Comparison of ENCODE assay signal across 8 cellular contexts in the genomic region with DNA sequence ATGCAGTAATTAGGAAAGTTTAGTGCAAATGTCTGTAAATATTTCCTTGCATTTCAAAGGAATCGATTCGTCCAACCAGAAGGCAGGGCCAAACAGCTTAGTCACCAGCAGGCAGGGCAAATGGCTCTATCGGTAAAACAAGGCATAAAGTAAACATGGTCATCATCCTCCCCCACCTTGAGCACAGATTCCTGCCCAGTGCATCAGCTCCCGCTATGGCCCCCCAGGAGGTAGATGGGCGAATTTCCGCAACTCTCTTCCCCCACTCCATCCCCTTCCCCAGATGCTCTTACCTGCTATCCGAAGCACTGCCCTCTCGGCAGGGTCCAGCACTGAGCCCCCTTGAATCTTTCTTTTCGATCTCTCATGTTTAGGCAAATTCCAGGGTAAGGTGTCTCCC.
DNase-seq lines count a peak whose midpoint lies in the region; ATAC-seq and TF ChIP-seq lines count a peak whose summit lies in the region.

No MANE protein-coding gene starts in this region.

- peaks cover 13% of the 10 kb centered on the region for H3K4me1 Mint-ChIP-seq in activated CD8-positive, alpha-beta T cell treated with anti-CD3 and anti-CD28 coated beads for 36 hours (ENCODE audit: low read depth)

- no peaks in the 10 kb centered on the region for H3K27me3 ChIP-seq in left ventricle myocardium inferior (ENCODE audit: low read depth)

- no peak for DNase-seq in activated CD8-positive, alpha-beta T cell treated with anti-CD3 and anti-CD28 coated beads for 36 hours
- DNase-seq in left ventricle myocardium inferior (no peak), renal cortical epithelial cell (ENCODE audit: low read depth) (peak; percentile 71), HK-2 (ENCODE audit: unreplicated experiment) (no peak), NCI-H1105 (lab: John Stamatoyannopoulos, UW) (no peak)
- DNase-seq in activated CD4-positive, CD25-positive, alpha-beta regulatory T cell treated with anti-CD3 and anti-CD28 coated beads, Interleukin-2, amount 50 U/mL, for 72 hours, result no peak

- POLR2A ChIA-PET in activated CD8-positive, alpha-beta T cell treated with anti-CD3 and anti-CD28 coated beads for 36 hours (lab: Charles Lee), result no interaction called here

- intact Hi-C loops in activated CD8-positive, alpha-beta T cell treated with anti-CD3 and anti-CD28 coated beads for 36 hours (cut with micrococcal nuclease), result loop anchor here (5.0 to 10.0 kb wide), 2 partner anchors 144 to 216 kb away; no protein-coding TSS in a partner anchor
- intact Hi-C loops in left ventricle myocardium inferior (cut with micrococcal nuclease), result loop anchor here (2.0 to 10.0 kb wide), 2 partner anchors 142 to 496 kb away; no protein-coding TSS in a partner anchor

- no peak overlapping the region for H3K27ac Mint-ChIP-seq in activated CD8-positive, alpha-beta T cell treated with anti-CD3 and anti-CD28 coated beads for 36 hours

- TF ChIP-seq CTCF in activated CD8-positive, alpha-beta T cell treated with anti-CD3 and anti-CD28 coated beads for 36 hours (IDR thresholded peaks at IDR 0.05), result no peak
- TF ChIP-seq CTCF in left ventricle myocardium inferior (IDR thresholded peaks at IDR 0.05; ENCODE audit: borderline replicate concordance), result no peak

- no peaks in the 10 kb centered on the region for H3K9me3 ChIP-seq in left ventricle myocardium inferior (replicated peaks)

- peak; percentile 5 for ATAC-seq in GM19035 (IDR thresholded peaks at IDR 0.05; ENCODE audit: unreplicated experiment)
- no peak for ATAC-seq in activated CD8-positive, alpha-beta T cell treated with anti-CD3 and anti-CD28 coated beads for 36 hours
- ATAC-seq in HG02938 (IDR thresholded peaks at IDR 0.05; ENCODE audit: unreplicated experiment), result no peak

- no peaks in the 10 kb centered on the region for H3K36me3 Mint-ChIP-seq in activated CD8-positive, alpha-beta T cell treated with anti-CD3 and anti-CD28 coated beads for 36 hours (ENCODE audit: low read depth)

- CTCF ChIA-PET in activated CD8-positive, alpha-beta T cell treated with anti-CD3 and anti-CD28 coated beads for 36 hours (lab: Charles Lee), result interaction anchor here (0.7 to 3.0 kb wide), 18 partner anchors 10 to 466 kb away, joined by 3 to 12 read pairs (median 3); no protein-coding TSS in a partner anchor

- H3K27me3 Mint-ChIP-seq in activated CD8-positive, alpha-beta T cell treated with anti-CD3 and anti-CD28 coated beads for 36 hours, result peaks cover 50% of the 10 kb centered on the region

- H3K4me3 Mint-ChIP-seq in activated CD8-positive, alpha-beta T cell treated with anti-CD3 and anti-CD28 coated beads for 36 hours, result peak overlapping the region; percentile 54

- H3K4me1 ChIP-seq in left ventricle myocardium inferior, result peaks cover 35% of the 10 kb centered on the region

- H3K9me3 Mint-ChIP-seq in activated CD8-positive, alpha-beta T cell treated with anti-CD3 and anti-CD28 coated beads for 36 hours, result no peaks in the 10 kb centered on the region

- peak overlapping the region; percentile 75 for H3K27ac ChIP-seq in left ventricle myocardium inferior (replicated peaks)

- H3K4me3 ChIP-seq in left ventricle myocardium inferior, result peak overlapping the region; percentile 66

- H3K36me3 ChIP-seq in left ventricle myocardium inferior, result no peaks in the 10 kb centered on the region
